1 cellular context compared by ENCODE assay signal in the genomic region with DNA sequence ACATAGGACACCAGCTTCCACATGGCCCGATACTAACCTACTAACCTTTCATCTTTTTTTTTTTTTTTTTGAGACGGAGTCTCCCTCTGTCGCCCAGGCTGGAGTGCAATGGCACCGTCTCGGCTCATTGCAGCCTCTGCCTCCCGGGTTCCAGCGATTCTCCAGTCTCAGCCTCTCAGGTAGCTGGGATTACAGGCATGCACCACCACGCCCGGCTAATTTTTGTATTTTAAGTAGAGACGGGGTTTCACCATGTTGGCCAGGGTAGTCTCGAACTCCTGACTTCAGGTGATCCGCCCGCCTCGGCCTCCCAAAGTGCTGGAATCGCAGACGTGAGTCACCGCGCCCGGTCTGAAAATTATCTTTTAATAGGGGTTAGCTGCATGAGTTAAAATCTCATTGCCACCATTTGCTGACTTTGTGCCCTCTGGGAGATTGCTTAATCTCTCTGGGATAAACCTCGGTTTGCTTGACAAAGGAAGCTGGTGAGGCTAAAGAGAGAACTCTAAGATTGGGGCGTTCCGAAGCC.
TF ChIP-seq lines count a peak whose summit lies in the region.
"Not testable (repeated sequence)": the region's sequence is repeated elsewhere in the genome, so short reads cannot be mapped to it uniquely, and the experiment has no call there.

No MANE protein-coding gene starts in this region.

TF ChIP-seq in A549, 52 proteins besides CTCF, POLR2A, EP300 and RAD21:
- TF ChIP-seq CEBPB (IDR thresholded peaks at IDR 0.05) (peak; percentile 79 to 91; a peak in 3 of 4 replicates), FOSL2 (CRISPR knock-in tag; IDR thresholded peaks at IDR 0.05) (peak; percentile 39)
- TF ChIP-seq FOSL2 (IDR thresholded peaks at IDR 0.05) = not testable (repeated sequence)
- TF ChIP-seq, protein P1, sequence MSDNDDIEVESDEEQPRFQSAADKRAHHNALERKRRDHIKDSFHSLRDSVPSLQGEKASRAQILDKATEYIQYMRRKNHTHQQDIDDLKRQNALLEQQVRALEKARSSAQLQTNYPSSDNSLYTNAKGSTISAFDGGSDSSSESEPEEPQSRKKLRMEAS (IDR thresholded peaks at IDR 0.05) = peak; percentile 70; the same call in 1 of the 2 replicates
- TF ChIP-seq, protein P2, sequence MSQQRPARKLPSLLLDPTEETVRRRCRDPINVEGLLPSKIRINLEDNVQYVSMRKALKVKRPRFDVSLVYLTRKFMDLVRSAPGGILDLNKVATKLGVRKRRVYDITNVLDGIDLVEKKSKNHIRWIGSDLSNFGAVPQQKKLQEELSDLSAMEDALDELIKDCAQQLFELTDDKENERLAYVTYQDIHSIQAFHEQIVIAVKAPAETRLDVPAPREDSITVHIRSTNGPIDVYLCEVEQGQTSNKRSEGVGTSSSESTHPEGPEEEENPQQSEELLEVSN (IDR thresholded peaks at IDR 0.05; ENCODE audit: borderline replicate concordance, low read depth) = peak; percentile 63; the same call in 1 of the 2 replicates
